Comparison of ENCODE assay signal across 31 cellular contexts in genomic region chr18:47547539-47548202, GRCh38.
DNase-seq lines count a peak whose midpoint lies in the region; ATAC-seq and TF ChIP-seq lines count a peak whose summit lies in the region.
"Had no signal": no experiment of that assay in that cellular context is flagged by ENCODE, and none has a peak within 500 bp of the region (broad histone marks: within the 10 kb centered on the region; RNA-seq: fewer than 3 reads in every experiment).

No MANE protein-coding gene starts in this region.

- CTCF ChIA-PET in HEK293 (lab: Yijun Ruan, JAX), result interaction anchor here (0.6 to 1.3 kb wide), 3 partner anchors 77 to 332 kb away, joined by 3 to 4 read pairs (median 4); no protein-coding TSS in a partner anchor
- CTCF ChIA-PET in HEK293T (lab: Yijun Ruan, JAX), result no interaction called here

- H3K9me3 ChIP-seq in HEK293 (ENCODE audit: control insufficient read depth, insufficient read depth, low read depth, low read length), result no peaks in the 10 kb centered on the region
- H3K9me3 ChIP-seq: A549; BE2C; BLaER1; BLaER1 treated with 17β-estradiol and CSF1 and Interleukin-3, amounts not matched to agents 10 nM and 100 nM; Caco-2 had no signal

- POLR2A ChIA-PET in HEK293 (lab: Yijun Ruan, JAX) (no interaction called here), HEK293T (lab: Yijun Ruan, JAX) (no interaction called here)

- no peaks in the 10 kb centered on the region for H3K9me3 Mint-ChIP-seq in osteocyte (ENCODE audit: unreplicated experiment)
- H3K9me3 Mint-ChIP-seq: CD4-positive, alpha-beta T cell; CD4-positive, CD25-positive, alpha-beta regulatory T cell; CD8-positive, alpha-beta T cell had no signal

- no peaks in the 10 kb centered on the region for H3K27me3 Mint-ChIP-seq in osteocyte (ENCODE audit: unreplicated experiment)
- H3K27me3 Mint-ChIP-seq: CD4-positive, CD25-positive, alpha-beta regulatory T cell had no signal

- no peak overlapping the region for H3K27ac ChIP-seq in HEK293 (ENCODE audit: extremely low read depth, low read depth, low read length)
- H3K27ac ChIP-seq: 22Rv1; A549; BLaER1; BLaER1 treated with 17β-estradiol and CSF1 and Interleukin-3, amounts not matched to agents 10 nM and 100 nM; C4-2B had no signal

- H3K4me3 Mint-ChIP-seq in osteocyte (ENCODE audit: unreplicated experiment), result no peak overlapping the region
- H3K4me3 Mint-ChIP-seq: B cell; CD14-positive monocyte; CD4-positive, alpha-beta memory T cell; CD4-positive, alpha-beta T cell; CD4-positive, CD25-positive, alpha-beta regulatory T cell; CD8-positive, alpha-beta memory T cell; CD8-positive, alpha-beta T cell had no signal

- H3K4me3 ChIP-seq in HEK293 (ENCODE audit: low read depth, low read length), result no peak overlapping the region
- H3K4me3 ChIP-seq: A549; BLaER1; BLaER1 treated with 17β-estradiol and CSF1 and Interleukin-3, amounts not matched to agents 10 nM and 100 nM had no signal

- no peaks in the 10 kb centered on the region for H3K36me3 ChIP-seq in HEK293 (ENCODE audit: control insufficient read depth in 2 of 2, insufficient read depth in 1 of 2, low read length in 2 of 2)
- H3K36me3 ChIP-seq: BE2C; BLaER1; BLaER1 treated with 17β-estradiol and CSF1 and Interleukin-3, amounts not matched to agents 10 nM and 100 nM had no signal

- H3K36me3 Mint-ChIP-seq in osteocyte (ENCODE audit: unreplicated experiment), result no peaks in the 10 kb centered on the region
- H3K36me3 Mint-ChIP-seq: CD14-positive monocyte; CD4-positive, alpha-beta memory T cell; CD4-positive, CD25-positive, alpha-beta regulatory T cell; CD8-positive, alpha-beta memory T cell; CD8-positive, alpha-beta T cell had no signal

- TF ChIP-seq CTCF in HEK293 (tag by site-specific recombination; IDR thresholded peaks at IDR 0.05) (no peak), osteocyte (IDR thresholded peaks at IDR 0.05) (no peak)

- ATAC-seq in HG02970 (IDR thresholded peaks at IDR 0.05; ENCODE audit: low FRiP score, unreplicated experiment), result no peak
- ATAC-seq: A549; CD8-positive, alpha-beta T cell had no signal

- H3K27ac Mint-ChIP-seq in osteocyte (ENCODE audit: unreplicated experiment), result no peak overlapping the region
- H3K27ac Mint-ChIP-seq: B cell; CD14-positive monocyte; CD4-positive, alpha-beta memory T cell; CD4-positive, alpha-beta T cell; CD4-positive, CD25-positive, alpha-beta regulatory T cell; CD8-positive, alpha-beta memory T cell; CD8-positive, alpha-beta T cell had no signal

- H3K4me1 ChIP-seq in HEK293 (ENCODE audit: control insufficient read depth, insufficient read depth, low read length), result no peaks in the 10 kb centered on the region
- H3K4me1 ChIP-seq: A549, BE2C, BLaER1, Caco-2 had no signal

- no peaks in the 10 kb centered on the region for H3K4me1 Mint-ChIP-seq in osteocyte (ENCODE audit: unreplicated experiment)
- H3K4me1 Mint-ChIP-seq: B cell; CD14-positive monocyte; CD4-positive, alpha-beta memory T cell; CD4-positive, CD25-positive, alpha-beta regulatory T cell; CD8-positive, alpha-beta memory T cell had no signal

- DNase-seq in osteocyte (ENCODE audit: extremely low spot score, unreplicated experiment) (peak; percentile 56), HEK293T (ENCODE audit: extremely low spot score) (no peak)
- DNase-seq: 8988T; ACHN; AML-193; BE2C; C1 segment of cervical spinal cord; Caco-2; Calu3; CD4-positive, alpha-beta memory T cell; CD4-positive, alpha-beta T cell; CD4-positive, CD25-positive, alpha-beta regulatory T cell; CD8-positive, alpha-beta memory T cell; CD8-positive, alpha-beta T cell; COR-L47; DMS 273 treated with DMSO at 0.1 percent for 48 hours; DMS153; DMS53; DMS79; DMS79 treated with DMSO at 0.1 percent for 48 hours; DND-41; EL had no signal

TF ChIP-seq in HEK293, 187 proteins besides CTCF, POLR2A, EP300 and RAD21:
- TF ChIP-seq, protein P1, sequence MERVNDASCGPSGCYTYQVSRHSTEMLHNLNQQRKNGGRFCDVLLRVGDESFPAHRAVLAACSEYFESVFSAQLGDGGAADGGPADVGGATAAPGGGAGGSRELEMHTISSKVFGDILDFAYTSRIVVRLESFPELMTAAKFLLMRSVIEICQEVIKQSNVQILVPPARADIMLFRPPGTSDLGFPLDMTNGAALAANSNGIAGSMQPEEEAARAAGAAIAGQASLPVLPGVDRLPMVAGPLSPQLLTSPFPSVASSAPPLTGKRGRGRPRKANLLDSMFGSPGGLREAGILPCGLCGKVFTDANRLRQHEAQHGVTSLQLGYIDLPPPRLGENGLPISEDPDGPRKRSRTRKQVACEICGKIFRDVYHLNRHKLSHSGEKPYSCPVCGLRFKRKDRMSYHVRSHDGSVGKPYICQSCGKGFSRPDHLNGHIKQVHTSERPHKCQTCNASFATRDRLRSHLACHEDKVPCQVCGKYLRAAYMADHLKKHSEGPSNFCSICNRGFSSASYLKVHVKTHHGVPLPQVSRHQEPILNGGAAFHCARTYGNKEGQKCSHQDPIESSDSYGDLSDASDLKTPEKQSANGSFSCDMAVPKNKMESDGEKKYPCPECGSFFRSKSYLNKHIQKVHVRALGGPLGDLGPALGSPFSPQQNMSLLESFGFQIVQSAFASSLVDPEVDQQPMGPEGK (tag by site-specific recombination; IDR thresholded peaks at IDR 0.05), result no peak
- TF ChIP-seq SCRT1 (tag by site-specific recombination; IDR thresholded peaks at IDR 0.05; ENCODE audit: borderline replicate concordance) (no peak), ZNF350 (tag by site-specific recombination; IDR thresholded peaks at IDR 0.05) (no peak), KLF7 (tag by site-specific recombination; IDR thresholded peaks at IDR 0.05; ENCODE audit: borderline replicate concordance) (no peak), ZNF610 (tag by site-specific recombination; IDR thresholded peaks at IDR 0.05; ENCODE audit: borderline replicate concordance) (no peak), ZNF549 (tag by site-specific recombination; IDR thresholded peaks at IDR 0.05) (peak; percentile 93), KLF9 (tag by site-specific recombination; IDR thresholded peaks at IDR 0.05; ENCODE audit: low read depth) (no peak)

TF ChIP-seq in HEK293T, 16 proteins besides CTCF, POLR2A, EP300 and RAD21:
- TF ChIP-seq, protein P2, sequence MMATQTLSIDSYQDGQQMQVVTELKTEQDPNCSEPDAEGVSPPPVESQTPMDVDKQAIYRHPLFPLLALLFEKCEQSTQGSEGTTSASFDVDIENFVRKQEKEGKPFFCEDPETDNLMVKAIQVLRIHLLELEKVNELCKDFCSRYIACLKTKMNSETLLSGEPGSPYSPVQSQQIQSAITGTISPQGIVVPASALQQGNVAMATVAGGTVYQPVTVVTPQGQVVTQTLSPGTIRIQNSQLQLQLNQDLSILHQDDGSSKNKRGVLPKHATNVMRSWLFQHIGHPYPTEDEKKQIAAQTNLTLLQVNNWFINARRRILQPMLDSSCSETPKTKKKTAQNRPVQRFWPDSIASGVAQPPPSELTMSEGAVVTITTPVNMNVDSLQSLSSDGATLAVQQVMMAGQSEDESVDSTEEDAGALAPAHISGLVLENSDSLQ (IDR thresholded peaks at IDR 0.05), result no peak
- TF ChIP-seq HDGF (IDR thresholded peaks at IDR 0.05; ENCODE audit: borderline replicate concordance) (no peak), NFRKB (IDR thresholded peaks at IDR 0.05) (no peak), SP1 (IDR thresholded peaks at IDR 0.05) (no peak), FOXA1 (IDR thresholded peaks at IDR 0.05) (no peak), CTBP1 (IDR thresholded peaks at IDR 0.05; ENCODE audit: borderline replicate concordance) (no peak), BHLHE40 (IDR thresholded peaks at IDR 0.05; ENCODE audit: borderline replicate concordance) (no peak), ARNT (IDR thresholded peaks at IDR 0.05) (no peak), LEF1 (IDR thresholded peaks at IDR 0.05; ENCODE audit: borderline replicate concordance) (no peak), FOXK2 (IDR thresholded peaks at IDR 0.05) (no peak), L3MBTL2 (conservative IDR thresholded peaks at IDR 0.05) (no peak), ELF4 (IDR thresholded peaks at IDR 0.05) (no peak), FOXM1 (IDR thresholded peaks at IDR 0.05; ENCODE audit: borderline replicate concordance) (no peak), TARDBP (IDR thresholded peaks at IDR 0.05) (no peak), SUZ12 (IDR thresholded peaks at IDR 0.05) (no peak), ZNF384 (IDR thresholded peaks at IDR 0.05) (no peak)
